28 cellular contexts compared by ENCODE assay signal in the genomic region with DNA sequence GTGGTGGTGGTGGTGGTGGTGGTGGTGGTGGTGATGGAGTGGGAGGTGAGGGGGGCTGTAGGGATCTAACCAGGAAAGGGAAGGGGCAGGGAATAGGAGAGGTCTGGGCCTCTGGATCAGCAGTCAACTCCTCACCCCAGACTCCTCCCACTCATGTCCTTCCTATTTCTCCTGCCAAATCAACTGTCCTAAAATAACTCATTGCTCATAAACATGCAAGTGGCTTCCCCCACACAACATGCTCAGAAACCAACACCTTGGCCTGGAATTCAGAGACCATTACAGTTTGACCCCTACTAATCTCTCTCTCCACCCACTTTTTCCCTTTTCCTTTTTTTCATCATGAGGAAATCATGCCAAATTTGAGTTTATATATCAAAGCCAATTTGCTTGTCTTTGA. TPM values are rescaled to one million over a fixed set of nuclear protein-coding genes. Genes with fewer than 3 reads are reported as not detected.
DNase-seq lines count a peak whose midpoint lies in the region; ATAC-seq and TF ChIP-seq lines count a peak whose summit lies in the region.
"Had no signal": no experiment of that assay in that cellular context is flagged by ENCODE, and none has a peak within 500 bp of the region (broad histone marks: within the 10 kb centered on the region; RNA-seq: fewer than 3 reads in every experiment).

No MANE protein-coding gene starts in this region.

- peaks cover 2% of the 10 kb centered on the region for H3K4me1 ChIP-seq in right cardiac atrium (ENCODE audit: control insufficient read depth, insufficient read depth, low read length)
- peaks cover 62 to 63% of the 10 kb centered on the region in 2 donors for H3K4me1 ChIP-seq in gastrocnemius medialis

- DNase-seq in Right ventricle myocardium inferior (ENCODE audit: missing footprints) (no peak), cardiac septum (ENCODE audit: low spot score) (no peak), cardiac fibroblast (ENCODE audit: low read depth in 2 of 2) (peak; percentile 58 to 80), right cardiac atrium (no peak), gastrocnemius medialis (peak; percentile 56 to 68), NCI-H146 (lab: John Stamatoyannopoulos, UW) (no peak)
- no peak for DNase-seq in stimulated activated naive CD8-positive, alpha-beta T cell treated with anti-CD3 and anti-CD28 coated beads, Interleukin-15, Interleukin-2, amounts not matched to agents 100 U/mL and 50 U/mL, for 24 hours
- DNase-seq in stimulated activated CD8-positive, alpha-beta memory T cell treated with anti-CD3 and anti-CD28 coated beads, Interleukin-4, amount 100 ng/mL, for 48 hours: no peak
- DNase-seq: activated CD4-positive, alpha-beta T cell treated with anti-CD3 and anti-CD28 coated beads, Interleukin-2, amount 50 U/mL, for 48 hours; activated gamma-delta T cell treated with Interleukin-2 at 50 U/mL for 16 hours; adrenal gland; C1 segment of cervical spinal cord; central memory CD4-positive, alpha-beta T cell; effector CD4-positive, alpha-beta T cell; head of caudate nucleus; KG1; naive B cell; NCI-H1048; NCI-H2029 treated with DMSO at 0.1 percent for 48 hours; NCI-H446; ovary; stimulated activated CD4-positive, alpha-beta T cell treated with anti-CD3 and anti-CD28 coated beads, Interleukin-1b, Interleukin-23, amount 100 ng/mL, for 48 hours; stimulated activated naive B cell treated with anti-CD40 and anti-IgM and Interleukin-4, amounts not matched to agents 10 μg/mL and 1 μg/mL and 100 μg/mL, for 72 hours had no signal

- H3K27me3 ChIP-seq in right cardiac atrium (ENCODE audit: control insufficient read depth, insufficient read depth): no peaks in the 10 kb centered on the region
- no peaks in the 10 kb centered on the region for H3K27me3 ChIP-seq in gastrocnemius medialis
- H3K27me3 ChIP-seq: adrenal gland, ovary had no signal

- peak; percentile 74 for ATAC-seq in Right ventricle myocardium inferior
- peak; percentile 64 to 71 for ATAC-seq in right cardiac atrium
- ATAC-seq in gastrocnemius medialis: peak; percentile 71 to 88
- no peak for ATAC-seq in stimulated activated naive CD8-positive, alpha-beta T cell treated with anti-CD3 and anti-CD28 coated beads, Interleukin-15, Interleukin-2, amounts not matched to agents 100 U/mL and 50 U/mL, for 24 hours
- ATAC-seq: Panc1; stimulated activated naive B cell treated with anti-CD40 and anti-IgM and Interleukin-4, amounts not matched to agents 10 μg/mL and 1 μg/mL and 100 μg/mL, for 72 hours; WTC11 had no signal

- H3K27ac ChIP-seq in right cardiac atrium (ENCODE audit: low read length) (no peak overlapping the region), gastrocnemius medialis (peak overlapping the region; percentile 78 to 95 (median 93))
- H3K27ac ChIP-seq: adrenal gland, ovary, SK-N-MC, thoracic aorta had no signal

- in situ Hi-C loops in gastrocnemius medialis (cut with MboI; ENCODE audit: low sequenced_read_pairs in 4 of 4): loop anchor here in 2 of 4 donors (25.0 kb wide), 2 partner anchors 248 to 273 kb away; partner anchors contain the start of gene TMEM38B (in 1 of the 2)

- H3K9me3 ChIP-seq in right cardiac atrium (ENCODE audit: control insufficient read depth, low read length): no peaks in the 10 kb centered on the region
- no peaks in the 10 kb centered on the region for H3K9me3 ChIP-seq in gastrocnemius medialis
- H3K9me3 ChIP-seq: adrenal gland, ovary, thoracic aorta had no signal

- TF ChIP-seq POLR2A in gastrocnemius medialis (IDR thresholded peaks at IDR 0.05): peak in 1 of 2 donors; percentile 8

- H3K36me3 ChIP-seq in gastrocnemius medialis: no peaks in the 10 kb centered on the region
- H3K36me3 ChIP-seq: adrenal gland, ovary, thoracic aorta had no signal

- intact Hi-C loops in Right ventricle myocardium inferior (cut with DNase I): no loop called here
- intact Hi-C loops in cardiac septum (cut with DNase I): no loop called here
- intact Hi-C loops in right cardiac atrium (cut with DNase I): no loop called here
- intact Hi-C loops in gastrocnemius medialis (cut with DNase I; ENCODE audit: low total_unique reads): no loop called here

- H3K4me3 ChIP-seq in cardiac fibroblast (replicated peaks in 1 of 2; ENCODE audit: low read depth in 2 of 2, low read length in 2 of 2) (no peak overlapping the region), right cardiac atrium (ENCODE audit: low read length) (no peak overlapping the region), gastrocnemius medialis (no peak overlapping the region)
- H3K4me3 ChIP-seq: adrenal gland, lung, ovary, SK-N-MC, thoracic aorta had no signal

- TF ChIP-seq CTCF in cardiac fibroblast (IDR thresholded peaks at IDR 0.05; ENCODE audit: low read depth, low read length) (no peak), gastrocnemius medialis (IDR thresholded peaks at IDR 0.05 in 4 of 5, conservative IDR thresholded peaks at IDR 0.05 in 1 of 5) (no peak)

RNA-seq across cellular contexts. Expression of gene FSD1L, which starts 8.4 kb away (rescaled TPM):
- total RNA-seq in Right ventricle myocardium inferior (4.5 TPM), cardiac septum (10.8 TPM), right cardiac atrium (1 to 10 TPM; 2.9 to 5.3 (median 3.8) TPM), gastrocnemius medialis (10 to 100 TPM in 2 of 4 donors, 1 to 10 TPM in 2; 8.5 to 19.6 (median 12.4) TPM)
- 1.0 TPM for polyA plus RNA-seq in right cardiac atrium

Comparison
In these comparisons a context has a peak if more than half of its experiments do, and no peak if none do; other contexts are left out.
1. DNase-seq: peak in cardiac fibroblast (2 of 2) and gastrocnemius medialis (2 of 2); none in Right ventricle myocardium inferior (single experiment), cardiac septum (single experiment), right cardiac atrium (0 of 3), stimulated activated naive CD8-positive, alpha-beta T cell treated with anti-CD3 and anti-CD28 coated beads, Interleukin-15, Interleukin-2, amounts not matched to agents 100 U/mL and 50 U/mL, for 24 hours (single experiment), stimulated activated CD8-positive, alpha-beta memory T cell treated with anti-CD3 and anti-CD28 coated beads, Interleukin-4, amount 100 ng/mL, for 48 hours (single experiment) and NCI-H146 (single experiment).